Comparison of ENCODE assay signal across 1 cellular context in the genomic region with DNA sequence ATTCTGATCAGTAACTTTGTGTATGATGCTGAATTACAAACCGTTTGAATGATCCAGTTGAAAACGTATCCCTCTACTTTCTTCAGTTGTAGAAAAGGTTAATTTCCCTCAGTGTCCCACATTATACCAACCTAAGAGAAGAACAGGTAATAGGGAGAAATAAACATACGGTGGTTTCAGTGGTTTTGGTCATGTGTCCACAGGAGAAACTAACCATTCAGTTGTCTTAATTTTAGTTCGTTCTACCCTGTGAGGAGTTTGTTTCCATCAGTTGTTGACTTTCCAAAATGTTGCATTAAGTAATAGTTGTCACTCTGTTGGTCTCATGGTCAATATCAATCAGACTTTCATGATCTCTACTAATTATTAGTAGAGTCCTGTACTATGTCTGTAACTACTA.
TF ChIP-seq lines count a peak whose summit lies in the region.

No MANE protein-coding gene starts in this region.

TF ChIP-seq in GM12878, 131 proteins besides CTCF, POLR2A, EP300 and RAD21:
- TF ChIP-seq RUNX3 (IDR thresholded peaks at IDR 0.05; ENCODE audit: low read length), result peak; percentile 65
- TF ChIP-seq RFX5 (IDR thresholded peaks at IDR 0.05; ENCODE audit: low read depth, low read length), result no peak
- no peak for TF ChIP-seq SIX5 (IDR thresholded peaks at IDR 0.05; ENCODE audit: low read depth, low read length, severe bottlenecking)
- 0 out of 2 replicates have a peak, but pooled peaks have one; percentile 28 for TF ChIP-seq CBFB (IDR thresholded peaks at IDR 0.05; ENCODE audit: low read depth)
- peak; percentile 65; the same call in 1 of the 2 replicates for TF ChIP-seq RAD51 (IDR thresholded peaks at IDR 0.05)
- TF ChIP-seq NBN (IDR thresholded peaks at IDR 0.05), result no peak
- no peak for TF ChIP-seq ZNF622 (IDR thresholded peaks at IDR 0.05)
- TF ChIP-seq, protein P1, sequence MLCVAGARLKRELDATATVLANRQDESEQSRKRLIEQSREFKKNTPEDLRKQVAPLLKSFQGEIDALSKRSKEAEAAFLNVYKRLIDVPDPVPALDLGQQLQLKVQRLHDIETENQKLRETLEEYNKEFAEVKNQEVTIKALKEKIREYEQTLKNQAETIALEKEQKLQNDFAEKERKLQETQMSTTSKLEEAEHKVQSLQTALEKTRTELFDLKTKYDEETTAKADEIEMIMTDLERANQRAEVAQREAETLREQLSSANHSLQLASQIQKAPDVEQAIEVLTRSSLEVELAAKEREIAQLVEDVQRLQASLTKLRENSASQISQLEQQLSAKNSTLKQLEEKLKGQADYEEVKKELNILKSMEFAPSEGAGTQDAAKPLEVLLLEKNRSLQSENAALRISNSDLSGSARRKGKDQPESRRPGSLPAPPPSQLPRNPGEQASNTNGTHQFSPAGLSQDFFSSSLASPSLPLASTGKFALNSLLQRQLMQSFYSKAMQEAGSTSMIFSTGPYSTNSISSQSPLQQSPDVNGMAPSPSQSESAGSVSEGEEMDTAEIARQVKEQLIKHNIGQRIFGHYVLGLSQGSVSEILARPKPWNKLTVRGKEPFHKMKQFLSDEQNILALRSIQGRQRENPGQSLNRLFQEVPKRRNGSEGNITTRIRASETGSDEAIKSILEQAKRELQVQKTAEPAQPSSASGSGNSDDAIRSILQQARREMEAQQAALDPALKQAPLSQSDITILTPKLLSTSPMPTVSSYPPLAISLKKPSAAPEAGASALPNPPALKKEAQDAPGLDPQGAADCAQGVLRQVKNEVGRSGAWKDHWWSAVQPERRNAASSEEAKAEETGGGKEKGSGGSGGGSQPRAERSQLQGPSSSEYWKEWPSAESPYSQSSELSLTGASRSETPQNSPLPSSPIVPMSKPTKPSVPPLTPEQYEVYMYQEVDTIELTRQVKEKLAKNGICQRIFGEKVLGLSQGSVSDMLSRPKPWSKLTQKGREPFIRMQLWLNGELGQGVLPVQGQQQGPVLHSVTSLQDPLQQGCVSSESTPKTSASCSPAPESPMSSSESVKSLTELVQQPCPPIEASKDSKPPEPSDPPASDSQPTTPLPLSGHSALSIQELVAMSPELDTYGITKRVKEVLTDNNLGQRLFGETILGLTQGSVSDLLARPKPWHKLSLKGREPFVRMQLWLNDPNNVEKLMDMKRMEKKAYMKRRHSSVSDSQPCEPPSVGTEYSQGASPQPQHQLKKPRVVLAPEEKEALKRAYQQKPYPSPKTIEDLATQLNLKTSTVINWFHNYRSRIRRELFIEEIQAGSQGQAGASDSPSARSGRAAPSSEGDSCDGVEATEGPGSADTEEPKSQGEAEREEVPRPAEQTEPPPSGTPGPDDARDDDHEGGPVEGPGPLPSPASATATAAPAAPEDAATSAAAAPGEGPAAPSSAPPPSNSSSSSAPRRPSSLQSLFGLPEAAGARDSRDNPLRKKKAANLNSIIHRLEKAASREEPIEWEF (IDR thresholded peaks at IDR 0.05; ENCODE audit: insufficient replicate concordance, low read depth, low read length), result no peak
- TF ChIP-seq EED (IDR thresholded peaks at IDR 0.05; ENCODE audit: low read depth), result no peak
- TF ChIP-seq, protein P2, sequence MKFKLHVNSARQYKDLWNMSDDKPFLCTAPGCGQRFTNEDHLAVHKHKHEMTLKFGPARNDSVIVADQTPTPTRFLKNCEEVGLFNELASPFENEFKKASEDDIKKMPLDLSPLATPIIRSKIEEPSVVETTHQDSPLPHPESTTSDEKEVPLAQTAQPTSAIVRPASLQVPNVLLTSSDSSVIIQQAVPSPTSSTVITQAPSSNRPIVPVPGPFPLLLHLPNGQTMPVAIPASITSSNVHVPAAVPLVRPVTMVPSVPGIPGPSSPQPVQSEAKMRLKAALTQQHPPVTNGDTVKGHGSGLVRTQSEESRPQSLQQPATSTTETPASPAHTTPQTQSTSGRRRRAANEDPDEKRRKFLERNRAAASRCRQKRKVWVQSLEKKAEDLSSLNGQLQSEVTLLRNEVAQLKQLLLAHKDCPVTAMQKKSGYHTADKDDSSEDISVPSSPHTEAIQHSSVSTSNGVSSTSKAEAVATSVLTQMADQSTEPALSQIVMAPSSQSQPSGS (IDR thresholded peaks at IDR 0.05; ENCODE audit: low read length), result no peak
- TF ChIP-seq SPI1 (IDR thresholded peaks at IDR 0.05; ENCODE audit: borderline replicate concordance, insufficient read depth, low read depth, low read length), result no peak
- 0 out of 2 replicates have a peak, but pooled peaks have one; percentile 23 for TF ChIP-seq MTA2 (IDR thresholded peaks at IDR 0.05; ENCODE audit: low read depth)
- no peak for TF ChIP-seq CREM (IDR thresholded peaks at IDR 0.05; ENCODE audit: low read depth)
- TF ChIP-seq IKZF2 (IDR thresholded peaks at IDR 0.05), result peak in 1 of 2 experiments; percentile 9; a peak in 1 of 4 replicates
- no peak for TF ChIP-seq HDAC6 (IDR thresholded peaks at IDR 0.05; ENCODE audit: unreplicated experiment)
- TF ChIP-seq YY1 (IDR thresholded peaks at IDR 0.05; ENCODE audit: low read depth, low read length), result no peak
- no peak for TF ChIP-seq NR2F1 (conservative IDR thresholded peaks at IDR 0.05)
- TF ChIP-seq, protein P3, sequence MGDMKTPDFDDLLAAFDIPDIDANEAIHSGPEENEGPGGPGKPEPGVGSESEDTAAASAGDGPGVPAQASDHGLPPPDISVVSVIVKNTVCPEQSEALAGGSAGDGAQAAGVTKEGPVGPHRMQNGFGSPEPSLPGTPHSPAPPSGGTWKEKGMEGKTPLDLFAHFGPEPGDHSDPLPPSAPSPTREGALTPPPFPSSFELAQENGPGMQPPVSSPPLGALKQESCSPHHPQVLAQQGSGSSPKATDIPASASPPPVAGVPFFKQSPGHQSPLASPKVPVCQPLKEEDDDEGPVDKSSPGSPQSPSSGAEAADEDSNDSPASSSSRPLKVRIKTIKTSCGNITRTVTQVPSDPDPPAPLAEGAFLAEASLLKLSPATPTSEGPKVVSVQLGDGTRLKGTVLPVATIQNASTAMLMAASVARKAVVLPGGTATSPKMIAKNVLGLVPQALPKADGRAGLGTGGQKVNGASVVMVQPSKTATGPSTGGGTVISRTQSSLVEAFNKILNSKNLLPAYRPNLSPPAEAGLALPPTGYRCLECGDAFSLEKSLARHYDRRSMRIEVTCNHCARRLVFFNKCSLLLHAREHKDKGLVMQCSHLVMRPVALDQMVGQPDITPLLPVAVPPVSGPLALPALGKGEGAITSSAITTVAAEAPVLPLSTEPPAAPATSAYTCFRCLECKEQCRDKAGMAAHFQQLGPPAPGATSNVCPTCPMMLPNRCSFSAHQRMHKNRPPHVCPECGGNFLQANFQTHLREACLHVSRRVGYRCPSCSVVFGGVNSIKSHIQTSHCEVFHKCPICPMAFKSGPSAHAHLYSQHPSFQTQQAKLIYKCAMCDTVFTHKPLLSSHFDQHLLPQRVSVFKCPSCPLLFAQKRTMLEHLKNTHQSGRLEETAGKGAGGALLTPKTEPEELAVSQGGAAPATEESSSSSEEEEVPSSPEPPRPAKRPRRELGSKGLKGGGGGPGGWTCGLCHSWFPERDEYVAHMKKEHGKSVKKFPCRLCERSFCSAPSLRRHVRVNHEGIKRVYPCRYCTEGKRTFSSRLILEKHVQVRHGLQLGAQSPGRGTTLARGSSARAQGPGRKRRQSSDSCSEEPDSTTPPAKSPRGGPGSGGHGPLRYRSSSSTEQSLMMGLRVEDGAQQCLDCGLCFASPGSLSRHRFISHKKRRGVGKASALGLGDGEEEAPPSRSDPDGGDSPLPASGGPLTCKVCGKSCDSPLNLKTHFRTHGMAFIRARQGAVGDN (IDR thresholded peaks at IDR 0.05), result no peak
- TF ChIP-seq, protein P4, sequence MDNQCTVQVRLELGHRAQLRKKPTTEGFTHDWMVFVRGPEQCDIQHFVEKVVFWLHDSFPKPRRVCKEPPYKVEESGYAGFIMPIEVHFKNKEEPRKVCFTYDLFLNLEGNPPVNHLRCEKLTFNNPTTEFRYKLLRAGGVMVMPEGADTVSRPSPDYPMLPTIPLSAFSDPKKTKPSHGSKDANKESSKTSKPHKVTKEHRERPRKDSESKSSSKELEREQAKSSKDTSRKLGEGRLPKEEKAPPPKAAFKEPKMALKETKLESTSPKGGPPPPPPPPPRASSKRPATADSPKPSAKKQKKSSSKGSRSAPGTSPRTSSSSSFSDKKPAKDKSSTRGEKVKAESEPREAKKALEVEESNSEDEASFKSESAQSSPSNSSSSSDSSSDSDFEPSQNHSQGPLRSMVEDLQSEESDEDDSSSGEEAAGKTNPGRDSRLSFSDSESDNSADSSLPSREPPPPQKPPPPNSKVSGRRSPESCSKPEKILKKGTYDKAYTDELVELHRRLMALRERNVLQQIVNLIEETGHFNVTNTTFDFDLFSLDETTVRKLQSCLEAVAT (IDR thresholded peaks at IDR 0.05), result 0 out of 2 replicates have a peak, but pooled peaks have one; percentile 45
- TF ChIP-seq, protein P5, sequence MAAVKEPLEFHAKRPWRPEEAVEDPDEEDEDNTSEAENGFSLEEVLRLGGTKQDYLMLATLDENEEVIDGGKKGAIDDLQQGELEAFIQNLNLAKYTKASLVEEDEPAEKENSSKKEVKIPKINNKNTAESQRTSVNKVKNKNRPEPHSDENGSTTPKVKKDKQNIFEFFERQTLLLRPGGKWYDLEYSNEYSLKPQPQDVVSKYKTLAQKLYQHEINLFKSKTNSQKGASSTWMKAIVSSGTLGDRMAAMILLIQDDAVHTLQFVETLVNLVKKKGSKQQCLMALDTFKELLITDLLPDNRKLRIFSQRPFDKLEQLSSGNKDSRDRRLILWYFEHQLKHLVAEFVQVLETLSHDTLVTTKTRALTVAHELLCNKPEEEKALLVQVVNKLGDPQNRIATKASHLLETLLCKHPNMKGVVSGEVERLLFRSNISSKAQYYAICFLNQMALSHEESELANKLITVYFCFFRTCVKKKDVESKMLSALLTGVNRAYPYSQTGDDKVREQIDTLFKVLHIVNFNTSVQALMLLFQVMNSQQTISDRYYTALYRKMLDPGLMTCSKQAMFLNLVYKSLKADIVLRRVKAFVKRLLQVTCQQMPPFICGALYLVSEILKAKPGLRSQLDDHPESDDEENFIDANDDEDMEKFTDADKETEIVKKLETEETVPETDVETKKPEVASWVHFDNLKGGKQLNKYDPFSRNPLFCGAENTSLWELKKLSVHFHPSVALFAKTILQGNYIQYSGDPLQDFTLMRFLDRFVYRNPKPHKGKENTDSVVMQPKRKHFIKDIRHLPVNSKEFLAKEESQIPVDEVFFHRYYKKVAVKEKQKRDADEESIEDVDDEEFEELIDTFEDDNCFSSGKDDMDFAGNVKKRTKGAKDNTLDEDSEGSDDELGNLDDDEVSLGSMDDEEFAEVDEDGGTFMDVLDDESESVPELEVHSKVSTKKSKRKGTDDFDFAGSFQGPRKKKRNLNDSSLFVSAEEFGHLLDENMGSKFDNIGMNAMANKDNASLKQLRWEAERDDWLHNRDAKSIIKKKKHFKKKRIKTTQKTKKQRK (IDR thresholded peaks at IDR 0.05; ENCODE audit: low read depth, low read length), result no peak
- no peak for TF ChIP-seq ZNF217 (IDR thresholded peaks at IDR 0.05)
- no peak for TF ChIP-seq KAT2A (conservative IDR thresholded peaks at IDR 0.05; ENCODE audit: control insufficient read depth, low read depth, low read length)
- no peak for TF ChIP-seq CHD1 (IDR thresholded peaks at IDR 0.05; ENCODE audit: low read depth, low read length)
- no peak for TF ChIP-seq BMI1 (IDR thresholded peaks at IDR 0.05; ENCODE audit: borderline replicate concordance)
- TF ChIP-seq KLF5 (IDR thresholded peaks at IDR 0.05; ENCODE audit: partially characterized antibody), result no peak
- TF ChIP-seq, protein P6, sequence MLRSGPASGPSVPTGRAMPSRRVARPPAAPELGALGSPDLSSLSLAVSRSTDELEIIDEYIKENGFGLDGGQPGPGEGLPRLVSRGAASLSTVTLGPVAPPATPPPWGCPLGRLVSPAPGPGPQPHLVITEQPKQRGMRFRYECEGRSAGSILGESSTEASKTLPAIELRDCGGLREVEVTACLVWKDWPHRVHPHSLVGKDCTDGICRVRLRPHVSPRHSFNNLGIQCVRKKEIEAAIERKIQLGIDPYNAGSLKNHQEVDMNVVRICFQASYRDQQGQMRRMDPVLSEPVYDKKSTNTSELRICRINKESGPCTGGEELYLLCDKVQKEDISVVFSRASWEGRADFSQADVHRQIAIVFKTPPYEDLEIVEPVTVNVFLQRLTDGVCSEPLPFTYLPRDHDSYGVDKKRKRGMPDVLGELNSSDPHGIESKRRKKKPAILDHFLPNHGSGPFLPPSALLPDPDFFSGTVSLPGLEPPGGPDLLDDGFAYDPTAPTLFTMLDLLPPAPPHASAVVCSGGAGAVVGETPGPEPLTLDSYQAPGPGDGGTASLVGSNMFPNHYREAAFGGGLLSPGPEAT (IDR thresholded peaks at IDR 0.05; ENCODE audit: low read depth), result peak; percentile 20; the same call in 1 of the 2 replicates
- no peak for TF ChIP-seq TCF7 (IDR thresholded peaks at IDR 0.05; ENCODE audit: borderline replicate concordance)
- no peak for TF ChIP-seq LARP7 (IDR thresholded peaks at IDR 0.05)
- TF ChIP-seq, protein P7, sequence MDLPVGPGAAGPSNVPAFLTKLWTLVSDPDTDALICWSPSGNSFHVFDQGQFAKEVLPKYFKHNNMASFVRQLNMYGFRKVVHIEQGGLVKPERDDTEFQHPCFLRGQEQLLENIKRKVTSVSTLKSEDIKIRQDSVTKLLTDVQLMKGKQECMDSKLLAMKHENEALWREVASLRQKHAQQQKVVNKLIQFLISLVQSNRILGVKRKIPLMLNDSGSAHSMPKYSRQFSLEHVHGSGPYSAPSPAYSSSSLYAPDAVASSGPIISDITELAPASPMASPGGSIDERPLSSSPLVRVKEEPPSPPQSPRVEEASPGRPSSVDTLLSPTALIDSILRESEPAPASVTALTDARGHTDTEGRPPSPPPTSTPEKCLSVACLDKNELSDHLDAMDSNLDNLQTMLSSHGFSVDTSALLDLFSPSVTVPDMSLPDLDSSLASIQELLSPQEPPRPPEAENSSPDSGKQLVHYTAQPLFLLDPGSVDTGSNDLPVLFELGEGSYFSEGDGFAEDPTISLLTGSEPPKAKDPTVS (IDR thresholded peaks at IDR 0.05; ENCODE audit: low read depth, low read length), result no peak
- TF ChIP-seq HDGF (IDR thresholded peaks at IDR 0.05), result no peak
- TF ChIP-seq PAX5 (IDR thresholded peaks at IDR 0.05; ENCODE audit: borderline replicate concordance, low read depth, low read length), result no peak
- TF ChIP-seq, protein P8, sequence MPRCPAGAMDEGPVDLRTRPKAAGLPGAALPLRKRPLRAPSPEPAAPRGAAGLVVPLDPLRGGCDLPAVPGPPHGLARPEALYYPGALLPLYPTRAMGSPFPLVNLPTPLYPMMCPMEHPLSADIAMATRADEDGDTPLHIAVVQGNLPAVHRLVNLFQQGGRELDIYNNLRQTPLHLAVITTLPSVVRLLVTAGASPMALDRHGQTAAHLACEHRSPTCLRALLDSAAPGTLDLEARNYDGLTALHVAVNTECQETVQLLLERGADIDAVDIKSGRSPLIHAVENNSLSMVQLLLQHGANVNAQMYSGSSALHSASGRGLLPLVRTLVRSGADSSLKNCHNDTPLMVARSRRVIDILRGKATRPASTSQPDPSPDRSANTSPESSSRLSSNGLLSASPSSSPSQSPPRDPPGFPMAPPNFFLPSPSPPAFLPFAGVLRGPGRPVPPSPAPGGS (IDR thresholded peaks at IDR 0.05; ENCODE audit: borderline replicate concordance, insufficient read depth, low read depth, low read length, poor library complexity, severe bottlenecking), result no peak
